Comparison of ENCODE assay signal across 8 cellular contexts in genomic region chrX:12949927-12950656, GRCh38. TPM values are rescaled to one million over a fixed set of nuclear protein-coding genes. Genes with fewer than 3 reads are reported as not detected.
DNase-seq lines count a peak whose midpoint lies in the region; ATAC-seq and TF ChIP-seq lines count a peak whose summit lies in the region.

No MANE protein-coding gene starts in this region.

- CTCF ChIA-PET in Calu3 (lab: Charles Lee) = interaction anchor here (0.9 to 1.0 kb wide), 2 partner anchors 44 to 537 kb away, joined by 3 read pairs; no protein-coding TSS in a partner anchor
- CTCF ChIA-PET in activated CD4-positive, alpha-beta memory T cell treated with anti-CD3 and anti-CD28 coated beads, Interleukin-2, amount 10 ng/mL, durations not matched to agents 7 days and 5 days (lab: Charles Lee) = interaction anchor here (0.9 to 14.9 kb wide), 11 partner anchors 19 to 538 kb away, joined by 3 to 273 read pairs (median 8); partner anchors contain the start of gene TMSB4X

- intact Hi-C loops in Calu3 (cut with micrococcal nuclease; ENCODE audit: unreplicated experiment) = loop anchor here (10.0 kb wide), 1 partner anchor 695 kb away; no protein-coding TSS in a partner anchor
- intact Hi-C loops in dorsolateral prefrontal cortex (cut with DNase I) = loop anchor here in 1 of 2 donors (5.0 to 10.0 kb wide), 3 partner anchors 537 to 1082 kb away; no protein-coding TSS in a partner anchor
- intact Hi-C loops in mucosa of descending colon (cut with DNase I, micrococcal nuclease) = no loop called here

- H3K4me3 ChIP-seq in dorsolateral prefrontal cortex (peak overlapping the region in 47 of 59 donors; percentile 1 to 57 (median 30)), mucosa of descending colon (no peak overlapping the region)

- peak; percentile 51 for ATAC-seq in GM21619 (IDR thresholded peaks at IDR 0.05; ENCODE audit: unreplicated experiment)
- ATAC-seq in mucosa of descending colon = peak; percentile 78

- no TSS peak for BruUV-seq in Calu3 (replicated peaks; lab: Mats Ljungman, UMichigan)

- peaks cover 10% of the 10 kb centered on the region for H3K4me1 ChIP-seq in mucosa of descending colon (ENCODE audit: low read depth)

- POLR2A ChIA-PET in activated CD4-positive, alpha-beta memory T cell treated with anti-CD3 and anti-CD28 coated beads, Interleukin-2, amount 10 ng/mL, durations not matched to agents 7 days and 5 days (lab: Charles Lee) = interaction anchor here (0.7 to 17.2 kb wide), 17 partner anchors 8 to 696 kb away, joined by 3 to 1343 read pairs (median 4); partner anchors contain the start of gene TMSB4X

- DNase-seq in Calu3 = peak; percentile 75
- DNase-seq in NAMALWA (ENCODE audit: low spot score) = peak; percentile 92
- peak; percentile 90 for DNase-seq in activated CD4-positive, alpha-beta memory T cell treated with anti-CD3 and anti-CD28 coated beads, Interleukin-2, amount 10 ng/mL, durations not matched to agents 7 days and 5 days
- peak; percentile 23 to 82 (median 70) for DNase-seq in dorsolateral prefrontal cortex
- peak; percentile 80 to 90 (median 88) for DNase-seq in mucosa of descending colon
- DNase-seq in stimulated activated CD8-positive, alpha-beta memory T cell treated with anti-CD3 and anti-CD28 coated beads, Interleukin-7, amount 100 ng/mL, for 1 hour (ENCODE audit: low read depth in 2 of 2) = peak; percentile 55 to 76
- DNase-seq in COR-L47 (lab: John Stamatoyannopoulos, UW) = no peak

- H3K27me3 Mint-ChIP-seq in Calu3 (ENCODE audit: unreplicated experiment) = no peaks in the 10 kb centered on the region
- H3K27me3 Mint-ChIP-seq in activated CD4-positive, alpha-beta memory T cell treated with anti-CD3 and anti-CD28 coated beads, Interleukin-2, amount 10 ng/mL, durations not matched to agents 7 days and 5 days = no peaks in the 10 kb centered on the region

- peak overlapping the region; percentile 99 for H3K27ac Mint-ChIP-seq in Calu3 (ENCODE audit: unreplicated experiment)
- H3K27ac Mint-ChIP-seq in activated CD4-positive, alpha-beta memory T cell treated with anti-CD3 and anti-CD28 coated beads, Interleukin-2, amount 10 ng/mL, durations not matched to agents 7 days and 5 days = peak overlapping the region; percentile 92

- peaks cover 0 to 49% (median 4%) of the 10 kb centered on the region in 45 donors for H3K27me3 ChIP-seq in dorsolateral prefrontal cortex

- peaks cover 35% of the 10 kb centered on the region for H3K36me3 Mint-ChIP-seq in Calu3 (ENCODE audit: insufficient read depth, unreplicated experiment)
- H3K36me3 Mint-ChIP-seq in activated CD4-positive, alpha-beta memory T cell treated with anti-CD3 and anti-CD28 coated beads, Interleukin-2, amount 10 ng/mL, durations not matched to agents 7 days and 5 days (ENCODE audit: low read depth) = no peaks in the 10 kb centered on the region

- TF ChIP-seq CTCF in Calu3 (IDR thresholded peaks at IDR 0.05; ENCODE audit: unreplicated experiment) (no peak), dorsolateral prefrontal cortex (IDR thresholded peaks at IDR 0.05 in 54 of 56, conservative IDR thresholded peaks at IDR 0.05 in 2 of 56; ENCODE audit: low read depth in 1 of 56, partially characterized antibody in 56 of 56) (no peak), mucosa of descending colon (IDR thresholded peaks at IDR 0.05) (no peak)

- H3K4me3 Mint-ChIP-seq in Calu3 (ENCODE audit: low read depth, unreplicated experiment) = peak overlapping the region; percentile 37
- H3K4me3 Mint-ChIP-seq in activated CD4-positive, alpha-beta memory T cell treated with anti-CD3 and anti-CD28 coated beads, Interleukin-2, amount 10 ng/mL, durations not matched to agents 7 days and 5 days = peak overlapping the region; percentile 85

- H3K27ac ChIP-seq in dorsolateral prefrontal cortex = peak overlapping the region in 56 of 59 donors; percentile 3 to 86 (median 68)

- H3K9me3 ChIP-seq in mucosa of descending colon = no peaks in the 10 kb centered on the region

- H3K36me3 ChIP-seq in mucosa of descending colon (ENCODE audit: low read depth) = no peaks in the 10 kb centered on the region

- H3K9me3 Mint-ChIP-seq in Calu3 (ENCODE audit: low read depth, unreplicated experiment) = peaks cover 3% of the 10 kb centered on the region
- no peaks in the 10 kb centered on the region for H3K9me3 Mint-ChIP-seq in activated CD4-positive, alpha-beta memory T cell treated with anti-CD3 and anti-CD28 coated beads, Interleukin-2, amount 10 ng/mL, durations not matched to agents 7 days and 5 days

- H3K4me1 Mint-ChIP-seq in Calu3 (ENCODE audit: low read depth, unreplicated experiment) = peaks cover 39% of the 10 kb centered on the region
- H3K4me1 Mint-ChIP-seq in activated CD4-positive, alpha-beta memory T cell treated with anti-CD3 and anti-CD28 coated beads, Interleukin-2, amount 10 ng/mL, durations not matched to agents 7 days and 5 days = peaks cover 84% of the 10 kb centered on the region

RNA-seq across cellular contexts. Expression of gene TMSB4X, which starts 24.8 kb away (rescaled TPM):
- total RNA-seq in Calu3 (2022) = 5,274 and 5,368 TPM in 2 replicates
- over 10,000 TPM; 10,813 to 11,021 TPM for total RNA-seq in activated CD4-positive, alpha-beta memory T cell treated with anti-CD3 and anti-CD28 coated beads, Interleukin-2, amount 10 ng/mL, durations not matched to agents 7 days and 5 days
- total RNA-seq in dorsolateral prefrontal cortex = 1,000 to 10,000 TPM; 1,088 to 2,217 (median 1,674) TPM
- 1,000 to 10,000 TPM; 2,288 to 5,392 (median 5,014) TPM for total RNA-seq in mucosa of descending colon

RNA-seq across cellular contexts. Expression of gene TLR8, which starts 43.7 kb away (rescaled TPM):
- total RNA-seq in Calu3 (2022) (not detected in 2 replicates), dorsolateral prefrontal cortex (1 to 10 TPM in 16 of 120 experiments, under 1 TPM in 89, not detected in 15; 0.10 to 2.1 (median 0.44) TPM), mucosa of descending colon (1 to 10 TPM in 2 of 3 donors, under 1 TPM in 1; 0.29 to 2.3 (median 1.5) TPM)
- not detected for total RNA-seq in activated CD4-positive, alpha-beta memory T cell treated with anti-CD3 and anti-CD28 coated beads, Interleukin-2, amount 10 ng/mL, durations not matched to agents 7 days and 5 days
